In the genomic region with DNA sequence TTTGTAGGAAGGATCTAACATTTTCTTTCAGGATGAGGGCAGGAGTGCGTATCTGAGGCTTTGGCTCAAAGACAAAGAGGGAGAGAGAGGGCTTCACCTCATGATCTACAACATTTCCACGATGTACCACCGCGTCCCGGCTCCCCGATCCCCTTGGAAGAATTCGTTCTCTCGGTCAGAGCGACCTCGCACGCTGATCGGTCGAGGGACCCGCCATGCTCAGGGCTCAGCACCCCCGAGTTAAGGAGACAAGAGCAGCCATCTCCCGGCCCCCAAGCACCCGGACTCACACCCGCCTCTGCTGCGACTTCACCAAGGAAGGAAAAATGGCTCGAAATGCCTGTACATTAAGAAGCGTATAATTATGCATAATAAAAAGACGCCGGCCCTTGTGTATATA, we compare ENCODE assay signal across 18 cellular contexts.
DNase-seq lines count a peak whose midpoint lies in the region; ATAC-seq and TF ChIP-seq lines count a peak whose summit lies in the region.
"Had no signal": no experiment of that assay in that cellular context is flagged by ENCODE, and none has a peak within 500 bp of the region (broad histone marks: within the 10 kb centered on the region; RNA-seq: fewer than 3 reads in every experiment).

No MANE protein-coding gene starts in this region.

- ATAC-seq in upper lobe of right lung = no peak
- no peak for ATAC-seq in Right ventricle myocardium inferior
- ATAC-seq in HG03460 (IDR thresholded peaks at IDR 0.05; ENCODE audit: unreplicated experiment) = no peak
- ATAC-seq: CD8-positive, alpha-beta T cell had no signal

- peaks cover 10% of the 10 kb centered on the region for H3K36me3 ChIP-seq in WERI-Rb-1
- no peaks in the 10 kb centered on the region for H3K36me3 ChIP-seq in upper lobe of right lung
- H3K36me3 ChIP-seq: BLaER1, HAP-1 had no signal

- peaks cover 30% of the 10 kb centered on the region for H3K27me3 Mint-ChIP-seq in neural crest cell (ENCODE audit: low read depth)

- H3K36me3 Mint-ChIP-seq in neural crest cell (ENCODE audit: low read depth) = peaks cover 3% of the 10 kb centered on the region
- H3K36me3 Mint-ChIP-seq: CD4-positive, CD25-positive, alpha-beta regulatory T cell; CD8-positive, alpha-beta T cell had no signal

- H3K4me1 Mint-ChIP-seq in neural crest cell = peaks cover 55% of the 10 kb centered on the region
- H3K4me1 Mint-ChIP-seq: B cell had no signal

- peaks cover 21% of the 10 kb centered on the region for H3K9me3 ChIP-seq in WERI-Rb-1 (ENCODE audit: severe bottlenecking)
- H3K9me3 ChIP-seq in upper lobe of right lung = no peaks in the 10 kb centered on the region
- H3K9me3 ChIP-seq: HAP-1 had no signal

- intact Hi-C loops in posterior vena cava (cut with DNase I) = no loop called here
- intact Hi-C loops in upper lobe of right lung (cut with DNase I) = no loop called here
- intact Hi-C loops in Right ventricle myocardium inferior (cut with DNase I) = no loop called here

- H3K27ac ChIP-seq in WERI-Rb-1 (peak overlapping the region; percentile 56), upper lobe of right lung (no peak overlapping the region)
- H3K27ac ChIP-seq: BLaER1, C4-2B had no signal

- H3K27me3 ChIP-seq in WERI-Rb-1 (ENCODE audit: insufficient read depth, low read depth, severe bottlenecking) (no peaks in the 10 kb centered on the region), upper lobe of right lung (peaks cover 29% of the 10 kb centered on the region)
- H3K27me3 ChIP-seq: BLaER1 had no signal

- DNase-seq in WERI-Rb-1 (no peak), neural crest cell (ENCODE audit: low read depth, low spot score) (no peak), posterior vena cava (ENCODE audit: low spot score) (peak; percentile 67), upper lobe of right lung (peak; percentile 41), Right ventricle myocardium inferior (ENCODE audit: missing footprints) (no peak), NK-92 (lab: John Stamatoyannopoulos, UW; ENCODE audit: unreplicated experiment) (no peak)
- DNase-seq: 8988T; Caco-2; CD4-positive, CD25-positive, alpha-beta regulatory T cell; CD8-positive, alpha-beta T cell; DND-41; GOT3; HFFc6 had no signal

- H3K4me1 ChIP-seq in upper lobe of right lung = no peaks in the 10 kb centered on the region
- H3K4me1 ChIP-seq: Caco-2, HAP-1 had no signal

- H3K27ac Mint-ChIP-seq in neural crest cell (ENCODE audit: unreplicated experiment) = peak overlapping the region; percentile 50
- H3K27ac Mint-ChIP-seq: B cell; CD4-positive, CD25-positive, alpha-beta regulatory T cell; CD8-positive, alpha-beta T cell; HFFc6 had no signal

- H3K4me3 ChIP-seq in WERI-Rb-1 (ENCODE audit: low read depth, low read length) = no peak overlapping the region
- H3K4me3 ChIP-seq in upper lobe of right lung = no peak overlapping the region
- H3K4me3 ChIP-seq: BLaER1, HAP-1 had no signal

- H3K4me3 Mint-ChIP-seq in neural crest cell = no peak overlapping the region
- H3K4me3 Mint-ChIP-seq: B cell; CD4-positive, CD25-positive, alpha-beta regulatory T cell; CD8-positive, alpha-beta T cell; HFFc6 had no signal

- TF ChIP-seq CTCF in WERI-Rb-1 (IDR thresholded peaks at IDR 0.05; ENCODE audit: low read depth, low read length) (no peak), neural crest cell (conservative IDR thresholded peaks at IDR 0.05) (no peak), upper lobe of right lung (IDR thresholded peaks at IDR 0.05) (no peak)

- H3K9me3 Mint-ChIP-seq in neural crest cell = peaks cover 5% of the 10 kb centered on the region
- H3K9me3 Mint-ChIP-seq: CD8-positive, alpha-beta T cell had no signal

Comparison
In these comparisons a context has a peak if more than half of its experiments do, and no peak if none do; other contexts are left out.
1. DNase-seq: peak in posterior vena cava (single experiment) and upper lobe of right lung (single experiment); none in WERI-Rb-1 (single experiment), neural crest cell (single experiment), Right ventricle myocardium inferior (single experiment) and NK-92 (single experiment).